Comparison of ENCODE assay signal across 13 cellular contexts in the genomic region with DNA sequence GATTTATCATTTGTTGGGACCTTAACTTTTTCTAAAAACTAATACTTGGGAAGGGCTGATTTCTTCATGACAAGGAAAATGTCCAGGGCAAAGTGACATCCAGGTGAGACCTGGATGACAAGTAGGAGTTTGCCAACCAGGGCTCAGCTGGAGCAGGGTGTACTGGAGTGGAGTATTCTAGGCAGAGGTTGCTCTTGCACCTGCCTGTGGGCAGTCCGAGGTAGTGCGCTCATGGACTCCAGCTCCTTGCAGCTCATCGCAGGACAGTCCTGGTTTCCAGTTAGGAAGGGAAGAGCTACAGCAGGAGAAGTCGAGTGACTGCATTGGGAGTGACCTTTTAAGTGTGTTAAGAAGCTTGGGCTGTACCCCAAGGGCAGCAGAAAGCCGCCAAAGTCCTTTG.
A peak's percentile ranks its signal among the peaks of the same experiment; 100 is the strongest.
DNase-seq lines count a peak whose midpoint lies in the region; ATAC-seq, FAIRE-seq and TF ChIP-seq lines count a peak whose summit lies in the region.
"Had no signal": no experiment of that assay in that cellular context is flagged by ENCODE, and none has a peak within 500 bp of the region (broad histone marks: within the 10 kb centered on the region; RNA-seq: fewer than 3 reads in every experiment).

No MANE protein-coding gene starts in this region.

- ATAC-seq in PC-3, result peak; percentile 87
- peak; percentile 66 for ATAC-seq in HepG2
- no peak for ATAC-seq in activated naive CD4-positive, alpha-beta T cell treated with anti-CD3 and anti-CD28 coated beads, Interleukin-2, amount 50 U/mL, for 72 hours
- ATAC-seq: gastrocnemius medialis, left cardiac atrium had no signal

- H3K27ac Mint-ChIP-seq in activated naive CD4-positive, alpha-beta T cell treated with anti-CD3 and anti-CD28 coated beads, Interleukin-2, amount 50 U/mL, for 72 hours, result no peak overlapping the region
- H3K27ac Mint-ChIP-seq: dendritic cell treated with granulocyte-macrophage colony-stimulating factor and Interleukin-4, amounts not matched to agents 40 ng/mL and 50 ng/mL, for 4 days; IgD-negative memory B cell; stimulated activated memory B cell treated with anti-CD40 and anti-IgM and Interleukin-4, amounts not matched to agents 10 μg/mL and 1 μg/mL and 100 μg/mL, for 72 hours had no signal

- BruUV-seq in PC-3 (replicated peaks; lab: Mats Ljungman, UMichigan), result no TSS peak
- no TSS peak for BruUV-seq in HepG2 (replicated peaks; lab: Mats Ljungman, UMichigan)

- no peaks in the 10 kb centered on the region for H3K36me3 ChIP-seq in PC-3 (ENCODE audit: low read depth, low read length)
- no peaks in the 10 kb centered on the region for H3K36me3 ChIP-seq in HepG2 (replicated peaks in 1 of 2; ENCODE audit: control insufficient read depth in 1 of 2, insufficient read depth in 2 of 2, low read length in 2 of 2)
- H3K36me3 ChIP-seq: gastrocnemius medialis had no signal

- no peaks in the 10 kb centered on the region for H3F3A ChIP-seq in PC-3 (ENCODE audit: low read length, unreplicated experiment)

- H2AFZ ChIP-seq in PC-3 (ENCODE audit: low read length) (no peak overlapping the region), HepG2 (ENCODE audit: low read length) (no peak overlapping the region)

- no peaks in the 10 kb centered on the region for H3K79me2 ChIP-seq in PC-3 (ENCODE audit: low read length)
- no peaks in the 10 kb centered on the region for H3K79me2 ChIP-seq in HepG2 (ENCODE audit: insufficient read depth, low read length)

- POLR2A ChIA-PET in PC-3 (lab: Charles Lee; ENCODE audit: unreplicated experiment) (no interaction called here), HepG2 (lab: Yijun Ruan, JAX) (no interaction called here)

- TF ChIP-seq CTCF in GM12872 (IDR thresholded peaks at IDR 0.05; ENCODE audit: insufficient read depth, low read depth, low read length) (peak; percentile 59), PC-3 (conservative IDR thresholded peaks at IDR 0.05; ENCODE audit: low read depth, low read length) (peak; percentile 54), HepG2 (CRISPR knock-in tag; IDR thresholded peaks at IDR 0.05) (no peak), D721Med (IDR thresholded peaks at IDR 0.05; ENCODE audit: insufficient read depth, missing control alignments) (no peak)

- H3K4me1 ChIP-seq in PC-3 (ENCODE audit: insufficient read depth, low read length) (no peaks in the 10 kb centered on the region), HepG2 (ENCODE audit: insufficient read depth, low read length) (no peaks in the 10 kb centered on the region)
- H3K4me1 ChIP-seq: gastrocnemius medialis had no signal

- H3K4me3 ChIP-seq in PC-3 (ENCODE audit: low read length) (no peak overlapping the region), HepG2 (replicated peaks in 1 of 3; ENCODE audit: insufficient read depth in 1 of 3, low read depth in 2 of 3, low read length in 3 of 3) (no peak overlapping the region)
- H3K4me3 ChIP-seq: gastrocnemius medialis had no signal

- no peak overlapping the region for H3K9ac ChIP-seq in PC-3 (ENCODE audit: low read length)
- no peak overlapping the region for H3K9ac ChIP-seq in HepG2 (ENCODE audit: insufficient read depth, low read depth, low read length)

- TF ChIP-seq EP300 in HepG2 (IDR thresholded peaks at IDR 0.05; ENCODE audit: low read depth in 2 of 2, low read length in 2 of 2), result no peak
- TF ChIP-seq EP300 in HepG2 (CRISPR knock-in tag; IDR thresholded peaks at IDR 0.05; ENCODE audit: borderline replicate concordance), result no peak

- intact Hi-C loops in PC-3 (cut with micrococcal nuclease) (no loop called here), HepG2 (cut with micrococcal nuclease; ENCODE audit: unreplicated experiment) (no loop called here)

- TF ChIP-seq POLR2A in HepG2 (IDR thresholded peaks at IDR 0.05; ENCODE audit: insufficient read depth in 1 of 2, low read depth in 2 of 2, low read length in 2 of 2), result no peak

- no peaks in the 10 kb centered on the region for H3K9me3 ChIP-seq in PC-3 (ENCODE audit: low read length)
- no peaks in the 10 kb centered on the region for H3K9me3 ChIP-seq in HepG2 (ENCODE audit: low read length)
- H3K9me3 ChIP-seq: gastrocnemius medialis had no signal

- H4K20me1 ChIP-seq in PC-3 (ENCODE audit: low read length), result no peaks in the 10 kb centered on the region
- no peaks in the 10 kb centered on the region for H4K20me1 ChIP-seq in HepG2 (ENCODE audit: insufficient read depth, low read length)

- peaks cover 0 to 6% of the 10 kb centered on the region in 2 donors for H3K36me3 Mint-ChIP-seq in activated naive CD4-positive, alpha-beta T cell treated with anti-CD3 and anti-CD28 coated beads, Interleukin-2, amount 50 U/mL, for 72 hours

- no peaks in the 10 kb centered on the region for H3K9me3 Mint-ChIP-seq in activated naive CD4-positive, alpha-beta T cell treated with anti-CD3 and anti-CD28 coated beads, Interleukin-2, amount 50 U/mL, for 72 hours
- H3K9me3 Mint-ChIP-seq: dendritic cell treated with granulocyte-macrophage colony-stimulating factor and Interleukin-4, amounts not matched to agents 40 ng/mL and 50 ng/mL, for 4 days; IgD-negative memory B cell; stimulated activated memory B cell treated with anti-CD40 and anti-IgM and Interleukin-4, amounts not matched to agents 10 μg/mL and 1 μg/mL and 100 μg/mL, for 72 hours had no signal

- CTCF ChIA-PET in PC-3 (lab: Charles Lee) (no interaction called here), HepG2 (lab: Yijun Ruan, JAX; ENCODE audit: low intra/inter-chr PET ratio, low total read pairs) (no interaction called here)

- H3K4me2 ChIP-seq in PC-3 (ENCODE audit: low read length), result no peak overlapping the region
- no peak overlapping the region for H3K4me2 ChIP-seq in HepG2 (ENCODE audit: low read depth, low read length)

- H3K27ac ChIP-seq in PC-3 (ENCODE audit: low read length) (no peak overlapping the region), HepG2 (ENCODE audit: extremely low read length, insufficient read depth, low read length) (no peak overlapping the region)
- H3K27ac ChIP-seq: gastrocnemius medialis had no signal

- no peak for FAIRE-seq in HepG2 (lab: Jason Lieb, UNC)
- no peak for FAIRE-seq in D721Med (lab: Jason Lieb, UNC)

- no peaks in the 10 kb centered on the region for H3K9me2 ChIP-seq in PC-3 (replicated peaks; ENCODE audit: low read length)

- WGBS in HepG2 (ENCODE audit: low lambda C conversion rate), result 2% methylated on average over 5 of the region's 5 CpGs

- DNase-seq in H4 (ENCODE audit: low spot score) (peak; percentile 37), PC-3 (peak; percentile 51), HepG2 (ENCODE audit: low spot score) (no peak), NCI-H187 (lab: John Stamatoyannopoulos, UW) (no peak), D721Med (ENCODE audit: insufficient read length, low spot score) (no peak)
- DNase-seq in activated naive CD4-positive, alpha-beta T cell treated with anti-CD3 and anti-CD28 coated beads, Interleukin-2, amount 50 U/mL, for 72 hours (ENCODE audit: low spot score in 2 of 2), result no peak
- DNase-seq: gastrocnemius medialis, left cardiac atrium, NCI-H226 had no signal

- H3K27me3 ChIP-seq in PC-3 (ENCODE audit: low read length) (peaks cover 78% of the 10 kb centered on the region), HepG2 (ENCODE audit: control insufficient read depth in 1 of 2, insufficient read depth in 2 of 2, low read length in 2 of 2) (peaks cover 0 to 9% of the 10 kb centered on the region in 2 experiments; a peak in 1 of 5 replicates)
- H3K27me3 ChIP-seq: gastrocnemius medialis had no signal

- TF ChIP-seq RAD21 in HepG2 (CRISPR knock-in tag; IDR thresholded peaks at IDR 0.05), result no peak

- in situ Hi-C loops in HepG2 (cut with HindIII; ENCODE audit: extremely low pct_ligation_motif_present, low pct_unique_long_range_greater_than_20kb), result no loop called here

TF ChIP-seq in HepG2, 621 proteins besides CTCF, POLR2A, EP300 and RAD21 (continues in another document):
- TF ChIP-seq PHF21A (CRISPR knock-in tag; IDR thresholded peaks at IDR 0.05) (no peak), HNF1A (IDR thresholded peaks at IDR 0.05; ENCODE audit: low read depth) (no peak), HNF1A (CRISPR knock-in tag; IDR thresholded peaks at IDR 0.05; ENCODE audit: borderline replicate concordance) (no peak), RBM39 (IDR thresholded peaks at IDR 0.05; ENCODE audit: low read depth, low read length, poor library complexity, severe bottlenecking) (no peak)
- TF ChIP-seq, protein P1, sequence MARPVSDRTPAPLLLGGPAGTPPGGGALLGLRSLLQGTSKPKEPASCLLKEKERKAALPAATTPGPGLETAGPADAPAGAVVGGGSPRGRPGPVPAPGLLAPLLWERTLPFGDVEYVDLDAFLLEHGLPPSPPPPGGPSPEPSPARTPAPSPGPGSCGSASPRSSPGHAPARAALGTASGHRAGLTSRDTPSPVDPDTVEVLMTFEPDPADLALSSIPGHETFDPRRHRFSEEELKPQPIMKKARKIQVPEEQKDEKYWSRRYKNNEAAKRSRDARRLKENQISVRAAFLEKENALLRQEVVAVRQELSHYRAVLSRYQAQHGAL (CRISPR knock-in tag; IDR thresholded peaks at IDR 0.05; ENCODE audit: not compliant biosample characterization), result no peak

Comparison
In these comparisons a context has a peak if more than half of its experiments do, and no peak if none do; other contexts are left out.
1. CTCF ChIP-seq: peak in GM12872 (single experiment) and PC-3 (single experiment); none in HepG2 (single experiment) and D721Med (single experiment).
2. DNase-seq: peak in H4 (single experiment) and PC-3 (single experiment); none in HepG2 (single experiment), NCI-H187 (0 of 2), D721Med (single experiment) and activated naive CD4-positive, alpha-beta T cell treated with anti-CD3 and anti-CD28 coated beads, Interleukin-2, amount 50 U/mL, for 72 hours (0 of 2).
3. ATAC-seq: peak in PC-3 (single experiment) and HepG2 (single experiment); none in activated naive CD4-positive, alpha-beta T cell treated with anti-CD3 and anti-CD28 coated beads, Interleukin-2, amount 50 U/mL, for 72 hours (0 of 2).